ENCODE assay signal across 8 cellular contexts in the genomic region with DNA sequence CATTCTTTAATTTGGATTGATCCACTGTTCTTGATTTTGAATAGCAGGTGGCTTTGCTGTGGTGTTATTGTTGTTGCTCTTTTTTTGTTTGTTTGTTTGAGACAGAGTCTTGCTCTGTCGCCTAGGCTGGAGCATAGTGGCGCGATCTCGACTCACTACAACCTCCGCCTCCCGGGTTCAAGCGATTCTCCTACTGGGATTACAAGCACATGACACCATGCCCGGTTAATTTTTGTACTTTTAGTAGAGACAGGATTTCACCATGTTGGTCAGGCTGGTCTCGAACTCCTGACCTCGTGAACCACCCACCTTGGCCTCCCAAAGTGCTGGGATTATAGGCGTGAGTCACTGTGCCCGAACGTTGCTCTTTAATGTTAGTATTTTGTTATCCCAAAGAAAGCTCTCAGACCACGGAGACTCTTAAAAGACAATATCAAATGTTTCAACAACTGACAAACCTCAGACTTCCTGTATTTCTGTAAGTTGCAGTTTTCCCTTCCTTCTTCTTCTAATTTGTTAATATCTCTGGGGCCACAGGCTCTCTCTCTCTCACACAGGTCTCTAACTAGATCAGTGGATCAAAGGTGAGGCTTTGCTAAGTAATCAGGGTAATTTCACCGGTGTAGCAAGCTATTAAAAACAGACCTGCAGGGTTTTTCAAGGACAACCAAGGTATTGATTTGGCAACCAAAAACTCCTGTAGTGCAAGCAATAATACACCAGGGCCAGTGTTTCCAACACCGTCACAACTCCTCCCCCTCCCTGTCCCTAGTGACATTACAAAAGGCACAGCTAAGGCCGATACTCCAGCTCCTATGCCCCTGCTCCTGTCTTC. TPM values are rescaled to one million over a fixed set of nuclear protein-coding genes. Genes with fewer than 3 reads are reported as not detected.
DNase-seq lines count a peak whose midpoint lies in the region; ATAC-seq and TF ChIP-seq lines count a peak whose summit lies in the region.

No MANE protein-coding gene starts in this region.

- peaks cover 1% of the 10 kb centered on the region for H3K9me3 Mint-ChIP-seq in glutamatergic neuron (ENCODE audit: unreplicated experiment)

- peaks cover 4% of the 10 kb centered on the region for H3K27me3 Mint-ChIP-seq in glutamatergic neuron (ENCODE audit: unreplicated experiment)

- intact Hi-C loops in sciatic nerve (cut with DNase I) = no loop called here

- no peaks in the 10 kb centered on the region for H3K79me2 ChIP-seq in OCI-LY1 (ENCODE audit: insufficient read depth, low read length)

- peak overlapping the region; percentile 84 for H3K27ac ChIP-seq in OCI-LY1 (ENCODE audit: low read depth, low read length, poor library complexity, severe bottlenecking)

- no peak overlapping the region for H3K4me3 Mint-ChIP-seq in glutamatergic neuron (ENCODE audit: unreplicated experiment)

- no peak overlapping the region for H3K27ac Mint-ChIP-seq in glutamatergic neuron (ENCODE audit: unreplicated experiment)

- peaks cover 11% of the 10 kb centered on the region for H3K4me1 Mint-ChIP-seq in glutamatergic neuron (ENCODE audit: low read depth, unreplicated experiment)

- peak; percentile 46 for DNase-seq in NCI-H1436 (lab: John Stamatoyannopoulos, UW)
- no peak for DNase-seq in NCI-H1436 treated with DMSO at 0.1 percent for 48 hours (lab: John Stamatoyannopoulos, UW)
- peak; percentile 7 for DNase-seq in activated T-helper 1 cell treated with Interleukin-2 at 50 U/mL for 16 hours (ENCODE audit: low read depth)
- DNase-seq in glutamatergic neuron = peak; percentile 32
- DNase-seq in sciatic nerve (ENCODE audit: low spot score) = no peak
- DNase-seq in NCI-H187 (lab: John Stamatoyannopoulos, UW) = no peak

- no peaks in the 10 kb centered on the region for H3K36me3 Mint-ChIP-seq in glutamatergic neuron (ENCODE audit: unreplicated experiment)

- peaks cover 51% of the 10 kb centered on the region for H3K4me1 ChIP-seq in OCI-LY1 (ENCODE audit: insufficient read depth, low read length, severe bottlenecking)

- peaks cover 4% of the 10 kb centered on the region; the same call in 1 of the 2 replicates for H3F3A ChIP-seq in OCI-LY1 (ENCODE audit: insufficient read depth, low read length)

- no peaks in the 10 kb centered on the region for H4K20me1 ChIP-seq in OCI-LY1 (ENCODE audit: insufficient read depth, low read length)

- peak overlapping the region; percentile 43 for H3K9ac ChIP-seq in OCI-LY1 (ENCODE audit: low read length)

- ATAC-seq in HG02973 (IDR thresholded peaks at IDR 0.05; ENCODE audit: unreplicated experiment) (peak; percentile 37), sciatic nerve (peak; percentile 96)

- H3K9me3 ChIP-seq in OCI-LY1 (ENCODE audit: low read length) = no peaks in the 10 kb centered on the region

- H3K36me3 ChIP-seq in OCI-LY1 (ENCODE audit: insufficient read depth, low read length) = no peaks in the 10 kb centered on the region

- TF ChIP-seq CTCF in OCI-LY1 (IDR thresholded peaks at IDR 0.05; ENCODE audit: low read length) (no peak), glutamatergic neuron (IDR thresholded peaks at IDR 0.05; ENCODE audit: partially characterized antibody, unreplicated experiment) (no peak)

- no peak overlapping the region for H2AFZ ChIP-seq in OCI-LY1 (ENCODE audit: low read length)

- H3K9me2 ChIP-seq in OCI-LY1 (ENCODE audit: low read depth, low read length) = no peaks in the 10 kb centered on the region

- peak overlapping the region; percentile 9 for H3K4me3 ChIP-seq in OCI-LY1 (ENCODE audit: low read depth, low read length, poor library complexity, severe bottlenecking)

- no peaks in the 10 kb centered on the region for H3K27me3 ChIP-seq in OCI-LY1 (ENCODE audit: insufficient read depth, low read length)

- peak overlapping the region; percentile 56 for H3K4me2 ChIP-seq in OCI-LY1 (ENCODE audit: low read length)

RNA-seq across cellular contexts. Expression of a gene that starts 48.8 kb away (rescaled TPM):
- 64.7 TPM for total RNA-seq in glutamatergic neuron (ENCODE audit: unreplicated experiment)
- total RNA-seq in sciatic nerve = 34.9 TPM

Comparison
In these comparisons a context has a peak if more than half of its experiments do, and no peak if none do; other contexts are left out.
1. DNase-seq: peak in NCI-H1436 (single experiment), activated T-helper 1 cell treated with Interleukin-2 at 50 U/mL for 16 hours (single experiment) and glutamatergic neuron (single experiment); none in NCI-H1436 treated with DMSO at 0.1 percent for 48 hours (single experiment), sciatic nerve (single experiment) and NCI-H187 (0 of 2).